In the genomic region with DNA sequence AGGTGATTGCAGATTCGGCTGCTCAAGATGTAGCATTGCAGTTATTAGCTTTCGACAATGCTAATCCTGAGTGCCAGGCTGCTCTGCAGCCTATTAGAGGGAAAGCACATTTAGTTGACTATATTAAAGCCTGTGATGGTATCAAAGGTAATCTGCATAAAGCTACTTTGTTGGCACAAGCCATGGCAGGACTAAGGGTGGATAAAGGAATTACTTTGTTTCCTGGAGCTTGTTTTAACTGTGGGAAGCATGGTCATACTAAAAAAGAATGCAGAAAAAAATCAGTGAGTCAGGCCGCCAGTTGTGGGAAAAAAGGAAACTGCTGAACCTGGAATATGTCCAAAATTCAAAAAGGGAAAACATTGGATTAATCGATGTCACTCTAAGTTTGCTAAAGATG, we compare ENCODE assay signal across 17 cellular contexts.
A peak's percentile ranks its signal among the peaks of the same experiment; 100 is the strongest.
DNase-seq lines count a peak whose midpoint lies in the region; ATAC-seq and TF ChIP-seq lines count a peak whose summit lies in the region.
"Had no signal": no experiment of that assay in that cellular context is flagged by ENCODE, and none has a peak within 500 bp of the region (broad histone marks: within the 10 kb centered on the region; RNA-seq: fewer than 3 reads in every experiment).

No MANE protein-coding gene starts in this region.

- CTCF ChIA-PET in activated CD8-positive, alpha-beta T cell treated with anti-CD3 and anti-CD28 coated beads for 36 hours (lab: Charles Lee) = no interaction called here

- H3K36me3 ChIP-seq in adipocyte (ENCODE audit: control insufficient read depth, insufficient read depth, low read length, severe bottlenecking) = no peaks in the 10 kb centered on the region
- H3K36me3 ChIP-seq: BE2C had no signal

- intact Hi-C loops in activated CD8-positive, alpha-beta T cell treated with anti-CD3 and anti-CD28 coated beads for 36 hours (cut with micrococcal nuclease) = no loop called here

- H3K9ac ChIP-seq in adipocyte (ENCODE audit: low read length) = no peak overlapping the region

- H3K4me1 ChIP-seq in adipocyte (ENCODE audit: control insufficient read depth, insufficient read depth, low read length) = no peaks in the 10 kb centered on the region
- H3K4me1 ChIP-seq: BE2C had no signal

- H3K4me3 ChIP-seq in adipocyte (ENCODE audit: low read length) = no peak overlapping the region

- H3K9me3 Mint-ChIP-seq in activated CD8-positive, alpha-beta T cell treated with anti-CD3 and anti-CD28 coated beads for 36 hours = no peaks in the 10 kb centered on the region

- no peak for ATAC-seq in activated CD8-positive, alpha-beta T cell treated with anti-CD3 and anti-CD28 coated beads for 36 hours
- no peak for ATAC-seq in GM21528 (IDR thresholded peaks at IDR 0.05; ENCODE audit: low FRiP score, unreplicated experiment)
- ATAC-seq: Right ventricle myocardium inferior had no signal

- POLR2A ChIA-PET in activated CD8-positive, alpha-beta T cell treated with anti-CD3 and anti-CD28 coated beads for 36 hours (lab: Charles Lee) = no interaction called here

- H3K27ac ChIP-seq in epithelial cell of prostate = no peak overlapping the region

- H3K27me3 ChIP-seq in adipocyte (replicated peaks; ENCODE audit: control insufficient read depth, insufficient read depth, low read length) = peaks cover 5% of the 10 kb centered on the region
- H3K27me3 ChIP-seq: BE2C had no signal

- H3K4me3 Mint-ChIP-seq in activated CD8-positive, alpha-beta T cell treated with anti-CD3 and anti-CD28 coated beads for 36 hours = no peak overlapping the region
- H3K4me3 Mint-ChIP-seq: CD4-positive, alpha-beta memory T cell; H9; IgD-negative memory B cell had no signal

- no peaks in the 10 kb centered on the region for H3K4me1 Mint-ChIP-seq in activated CD8-positive, alpha-beta T cell treated with anti-CD3 and anti-CD28 coated beads for 36 hours (ENCODE audit: low read depth)
- H3K4me1 Mint-ChIP-seq: CD4-positive, alpha-beta memory T cell; IgD-negative memory B cell had no signal

- no peaks in the 10 kb centered on the region for H3K27me3 Mint-ChIP-seq in activated CD8-positive, alpha-beta T cell treated with anti-CD3 and anti-CD28 coated beads for 36 hours
- H3K27me3 Mint-ChIP-seq: CD4-positive, alpha-beta memory T cell; IgD-negative memory B cell had no signal

- H3K27ac Mint-ChIP-seq in activated CD8-positive, alpha-beta T cell treated with anti-CD3 and anti-CD28 coated beads for 36 hours = no peak overlapping the region
- H3K27ac Mint-ChIP-seq: CD4-positive, alpha-beta memory T cell; H9; IgD-negative memory B cell had no signal

- no peak for TF ChIP-seq CTCF in activated CD8-positive, alpha-beta T cell treated with anti-CD3 and anti-CD28 coated beads for 36 hours (IDR thresholded peaks at IDR 0.05)

- no peaks in the 10 kb centered on the region for H3K9me3 ChIP-seq in adipocyte (ENCODE audit: control insufficient read depth, low read length)
- H3K9me3 ChIP-seq: BE2C had no signal

- peak; percentile 13 for DNase-seq in A172 (ENCODE audit: low spot score)
- peak; percentile 58 for DNase-seq in ELR (ENCODE audit: low read depth)
- DNase-seq in adipocyte (ENCODE audit: low read depth) = peak; percentile 5
- DNase-seq in epithelial cell of prostate (ENCODE audit: low read depth, low spot score) = peak; percentile 29
- DNase-seq in iPS-NIHi7 (ENCODE audit: extremely low spot score) = no peak
- no peak for DNase-seq in GM03348 (ENCODE audit: low spot score)
- DNase-seq in activated CD8-positive, alpha-beta T cell treated with anti-CD3 and anti-CD28 coated beads for 36 hours = no peak
- DNase-seq: BE2C; CD4-positive, alpha-beta memory T cell; H9; NCI-H1436 treated with DMSO at 0.1 percent for 48 hours; NCI-H2081 treated with DMSO at 0.1 percent for 48 hours; NCI-H524; NK-92 treated with Interleukin-12 subunit alpha and Interleukin-12 subunit beta, amount 100 ng/mL, for 24 hours had no signal

- no peaks in the 10 kb centered on the region for H3K36me3 Mint-ChIP-seq in activated CD8-positive, alpha-beta T cell treated with anti-CD3 and anti-CD28 coated beads for 36 hours (ENCODE audit: low read depth)
- H3K36me3 Mint-ChIP-seq: CD4-positive, alpha-beta memory T cell; IgD-negative memory B cell had no signal

Comparison
In these comparisons a context has a peak if more than half of its experiments do, and no peak if none do; other contexts are left out.
1. DNase-seq: peak in A172 (single experiment), ELR (single experiment), adipocyte (single experiment) and epithelial cell of prostate (single experiment); none in iPS-NIHi7 (single experiment), GM03348 (single experiment) and activated CD8-positive, alpha-beta T cell treated with anti-CD3 and anti-CD28 coated beads for 36 hours (single experiment).